In the genomic region with DNA sequence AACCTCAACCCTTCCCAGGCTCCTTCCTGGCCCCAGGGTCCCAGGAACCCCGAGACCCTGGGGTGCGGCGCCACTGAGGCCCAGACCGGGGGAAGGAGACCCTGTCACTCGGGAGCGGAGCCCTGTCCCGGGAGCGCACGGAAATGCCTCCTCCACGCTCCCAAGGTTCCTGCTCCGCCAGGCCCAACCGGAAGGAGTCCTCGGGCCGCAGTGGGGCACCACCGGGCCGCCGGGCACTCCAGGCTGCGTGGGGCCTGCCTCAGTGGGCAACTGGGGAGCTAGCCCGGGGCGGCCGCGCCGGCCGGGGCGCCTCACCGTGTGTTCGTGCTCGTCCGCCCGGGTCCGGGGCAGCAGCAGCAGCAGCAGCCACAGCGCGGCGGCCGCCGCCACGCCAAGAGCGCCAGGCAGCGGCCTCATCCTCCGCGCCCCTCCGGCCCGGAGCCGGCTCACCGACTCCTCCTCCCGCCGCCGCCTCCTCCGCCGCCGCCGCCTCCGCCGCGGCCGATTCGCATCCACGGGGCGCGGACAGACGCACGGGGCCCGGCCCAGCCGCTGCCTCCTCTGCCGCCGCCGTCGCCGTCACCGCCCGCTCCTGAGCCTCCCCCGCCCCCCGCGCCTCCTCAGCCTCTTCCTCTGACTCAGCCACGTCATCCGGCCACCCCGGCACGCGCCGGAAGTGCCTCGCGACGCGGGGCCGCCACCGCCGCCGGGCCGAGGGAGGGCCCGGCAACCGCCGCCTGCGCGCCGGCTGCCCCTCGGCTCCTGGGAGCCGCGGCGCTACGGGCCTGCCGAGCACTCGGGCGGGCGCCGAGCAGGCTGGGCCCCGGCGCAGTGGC, we compare ENCODE assay signal across 8 cellular contexts. TPM values are rescaled to one million over a fixed set of nuclear protein-coding genes. Genes with fewer than 3 reads are reported as not detected.
DNase-seq lines count a peak whose midpoint lies in the region; ATAC-seq and TF ChIP-seq lines count a peak whose summit lies in the region.

A gene (minus strand): TSS at position 594 of the 836 bp plus-strand sequence. CDS start 177 bp downstream, at position 417.

- H2AFZ ChIP-seq in mammary epithelial cell (ENCODE audit: low read depth, low read length) = peak within 1 kb of the TSS; percentile 93

- TF ChIP-seq CTCF in WERI-Rb-1 (IDR thresholded peaks at IDR 0.05; ENCODE audit: low read depth, low read length) = no peak
- peak in 1 of 2 donors; percentile 20 for TF ChIP-seq CTCF in mammary epithelial cell (conservative IDR thresholded peaks at IDR 0.05 in 1 of 2, IDR thresholded peaks at IDR 0.05 in 1 of 2; ENCODE audit: extremely low read depth in 1 of 2, insufficient read depth in 1 of 2, low read depth in 1 of 2, low read length in 2 of 2)

- in situ Hi-C loops in mammary epithelial cell (cut with MboI; ENCODE audit: low sequenced_read_pairs in 2 of 2) = no loop called here

- H3K9ac ChIP-seq in mammary epithelial cell (ENCODE audit: insufficient read depth, low read length) = peak within 1 kb of the TSS; percentile 93

- no peaks in the 10 kb centered on the region for H3K9me3 ChIP-seq in WERI-Rb-1 (ENCODE audit: severe bottlenecking)
- no peaks in the 10 kb centered on the region for H3K9me3 ChIP-seq in mammary epithelial cell (replicated peaks; ENCODE audit: insufficient read depth, low read length)

- no peaks in the 10 kb centered on the region for H3K27me3 ChIP-seq in WERI-Rb-1 (ENCODE audit: insufficient read depth, low read depth, severe bottlenecking)
- H3K27me3 ChIP-seq in mammary epithelial cell (ENCODE audit: insufficient read depth, low read length) = no peaks in the 10 kb centered on the region

- H4K20me1 ChIP-seq in mammary epithelial cell (ENCODE audit: insufficient read depth, low read length) = peaks cover 3% of the 10 kb centered on the region

- intact Hi-C loops in mammary epithelial cell (cut with micrococcal nuclease) = loop anchor here (2.0 to 5.0 kb wide), 2 partner anchors 72 to 246 kb away; a partner anchor contains a TSS

- CTCF ChIA-PET in mammary epithelial cell (lab: Charles Lee; ENCODE audit: low non-redundant PET) = no interaction called here

- peak within 1 kb of the TSS; percentile 97 for H3K27ac ChIP-seq in WERI-Rb-1
- H3K27ac ChIP-seq in mammary epithelial cell (ENCODE audit: insufficient read depth, low read depth, low read length) = peak within 1 kb of the TSS; percentile 91

- 0% methylated on average over 4 of the region's 107 CpGs for WGBS in mammary epithelial cell (ENCODE audit: low coverage, missing lambda C conversion rate)

- peaks cover 27% of the 10 kb centered on the region for H3K4me1 ChIP-seq in mammary epithelial cell (ENCODE audit: insufficient read depth, low read length)

- BruUV-seq in mammary epithelial cell (replicated peaks; lab: Mats Ljungman, UMichigan) = no TSS peak

- H3K79me2 ChIP-seq in mammary epithelial cell (ENCODE audit: insufficient read depth, low read length) = peaks cover 52% of the 10 kb centered on the region

- dilution Hi-C loops in mammary epithelial cell (cut with HindIII; ENCODE audit: low sequenced_read_pairs) = loop anchor here (5.0 kb wide), 1 partner anchor 89 kb away; no protein-coding TSS in a partner anchor

- H3K4me3 ChIP-seq in WERI-Rb-1 (ENCODE audit: low read depth, low read length) (peak within 1 kb of the TSS; percentile 80), mammary epithelial cell (replicated peaks in 1 of 3; ENCODE audit: insufficient read depth in 1 of 3, low read depth in 2 of 3, low read length in 3 of 3) (peak within 1 kb of the TSS; percentile 63 to 73 (median 70))

- peak; percentile 77 for ATAC-seq in HG02885 (IDR thresholded peaks at IDR 0.05; ENCODE audit: poor library complexity, unreplicated experiment)

- DNase-seq in NCI-H1436 (lab: John Stamatoyannopoulos, UW) = peak; percentile 79
- DNase-seq in NCI-H1436 treated with DMSO at 0.1 percent for 48 hours (lab: John Stamatoyannopoulos, UW) = no peak
- peak; percentile 24 for DNase-seq in NCI-H2107 treated with DMSO at 0.1 percent for 48 hours (lab: John Stamatoyannopoulos, UW; ENCODE audit: unreplicated experiment)
- peak; percentile 93 for DNase-seq in WERI-Rb-1
- peak; percentile 85 for DNase-seq in mammary epithelial cell
- peak; percentile 93 for DNase-seq in iPS-NIHi7 (ENCODE audit: extremely low spot score)
- DNase-seq in smooth muscle cell of the brain vasculature (ENCODE audit: low read depth, low spot score) = peak; percentile 71

- H3K36me3 ChIP-seq in WERI-Rb-1 = peaks cover 11% of the 10 kb centered on the region
- H3K36me3 ChIP-seq in mammary epithelial cell (ENCODE audit: insufficient read depth, low read length) = no peaks in the 10 kb centered on the region

- H3K4me2 ChIP-seq in mammary epithelial cell (ENCODE audit: insufficient read depth, low read depth, low read length) = peak within 1 kb of the TSS; percentile 94

RNA-seq across cellular contexts. Expression of the gene that starts here (rescaled TPM):
- 100 to 1,000 TPM; 114 to 129 TPM for total RNA-seq in mammary epithelial cell
- 59.7 TPM for polyA plus RNA-seq in mammary epithelial cell
- 58.3 TPM for polyA minus RNA-seq in mammary epithelial cell
